In the genomic region with DNA sequence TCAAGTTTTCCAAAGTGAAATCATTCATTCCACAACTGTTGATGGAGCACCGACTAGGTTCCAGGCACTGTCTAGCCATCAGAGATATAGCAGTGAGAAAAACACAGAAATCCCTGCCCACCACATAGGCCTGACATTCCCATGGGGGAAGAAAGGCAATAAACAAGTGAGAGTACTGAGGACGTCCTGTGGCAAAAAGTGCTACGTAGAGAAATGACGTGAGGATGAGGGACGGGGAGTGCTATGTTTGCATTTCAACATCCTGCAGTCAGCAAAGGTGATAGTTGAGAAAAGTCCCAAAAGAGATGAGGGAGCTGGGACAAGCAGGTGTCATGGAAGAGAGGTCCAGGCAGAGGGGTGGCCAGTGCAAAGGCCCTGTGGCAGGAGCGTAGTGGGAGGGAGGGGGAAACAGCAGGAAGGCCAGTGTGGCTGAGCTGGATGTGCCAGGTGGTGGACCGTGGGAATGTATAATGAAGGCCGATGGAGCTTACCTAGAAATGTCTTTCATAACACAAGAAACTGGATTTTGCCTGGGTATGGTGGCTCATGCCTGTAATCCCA, we compare ENCODE assay signal across 26 cellular contexts. TPM values are rescaled to one million over a fixed set of nuclear protein-coding genes. Genes with fewer than 3 reads are reported as not detected.
DNase-seq lines count a peak whose midpoint lies in the region; ATAC-seq, FAIRE-seq and TF ChIP-seq lines count a peak whose summit lies in the region.
"Had no signal": no experiment of that assay in that cellular context is flagged by ENCODE, and none has a peak within 500 bp of the region (broad histone marks: within the 10 kb centered on the region; RNA-seq: fewer than 3 reads in every experiment).

No MANE protein-coding gene starts in this region.

- peaks cover 1% of the 10 kb centered on the region; the same call in 1 of the 2 replicates for H3K23me2 ChIP-seq in H1 (ENCODE audit: low read depth, low read length)

- no peak overlapping the region for H3K56ac ChIP-seq in H1 (replicated peaks; ENCODE audit: insufficient read length, low read depth, low read length)

- no peak for TF ChIP-seq RAD21 in H1 (IDR thresholded peaks at IDR 0.05 in 1 of 2, conservative IDR thresholded peaks at IDR 0.05 in 1 of 2; ENCODE audit: low read depth in 2 of 2, low read length in 2 of 2)

- no peak for DNase-seq in activated T-cell treated with anti-CD3 and anti-CD28 coated beads, Interleukin-2, amount 50 U/mL, for 72 hours
- DNase-seq in activated T-cell treated with anti-CD3 and anti-CD28 coated beads, Interleukin-2, amount 50 U/mL, for 48 hours = no peak
- no peak for DNase-seq in H1 (ENCODE audit: low read depth in 1 of 2, low spot score in 2 of 2)
- DNase-seq in trophoblast cell = no peak
- no peak for DNase-seq in COLO668 (lab: John Stamatoyannopoulos, UW; ENCODE audit: unreplicated experiment)
- DNase-seq in GM20000 (ENCODE audit: low spot score) = no peak
- no peak for DNase-seq in HFFc6
- DNase-seq: activated CD4-positive, alpha-beta T cell treated with anti-CD3 and anti-CD28 coated beads for 1 hour; C1 segment of cervical spinal cord; effector CD8-positive, alpha-beta T cell; gastrocnemius medialis; GOT3; lower lobe of right lung; NCI-H1105; NCI-H2029; NCI-H510A treated with DMSO at 0.1 percent for 48 hours; occipital lobe; PC-9; retina; SHP77; stimulated activated CD4-positive, alpha-beta T cell treated with anti-CD3 and anti-CD28 coated beads, Interleukin-4, amount 100 ng/mL, for 24 hours had no signal

- peaks cover 0 to 8% (median 5%) of the 10 kb centered on the region in 4 experiments; a peak in 6 of 7 replicates for H3K4me1 ChIP-seq in H1 (replicated peaks in 1 of 4; ENCODE audit: control insufficient read depth in 3 of 4, insufficient read depth in 4 of 4, low read length in 3 of 4)
- H3K4me1 ChIP-seq in trophoblast cell (ENCODE audit: control insufficient read depth in 1 of 2, insufficient read depth in 2 of 2, low read length in 2 of 2) = peaks cover 19 to 21% of the 10 kb centered on the region in 2 experiments

- H4K12ac ChIP-seq in trophoblast cell (ENCODE audit: low read depth, low read length) = no peak overlapping the region

- TF ChIP-seq CTCF in H1 (IDR thresholded peaks at IDR 0.05; ENCODE audit: control extremely low read depth in 1 of 3, insufficient read depth in 1 of 3, low read depth in 1 of 3, low read length in 3 of 3) = no peak
- no peak for TF ChIP-seq CTCF in GM20000 (IDR thresholded peaks at IDR 0.05; ENCODE audit: extremely low read depth, missing control alignments)
- no peak for TF ChIP-seq CTCF in HFFc6 (IDR thresholded peaks at IDR 0.05)

- POLR2A ChIA-PET in H1 (lab: Charles Lee; ENCODE audit: partially characterized antibody) = interaction anchor here (0.7 to 2.2 kb wide), 4 partner anchors 14 to 26 kb away, joined by 3 to 7 read pairs (median 4); no protein-coding TSS in a partner anchor

- H3K18ac ChIP-seq in H1 (ENCODE audit: extremely low read depth, low read length) = no peak overlapping the region
- H3K18ac ChIP-seq in trophoblast cell (ENCODE audit: low read length) = no peak overlapping the region

- H4K20me1 ChIP-seq in H1 (replicated peaks in 1 of 2; ENCODE audit: control insufficient read depth in 1 of 2, insufficient read depth in 2 of 2, low read length in 2 of 2) = no peaks in the 10 kb centered on the region

- H3K4ac ChIP-seq in H1 (replicated peaks; ENCODE audit: insufficient read length, low read depth, low read length) (no peak overlapping the region), trophoblast cell (ENCODE audit: low read depth, low read length) (no peak overlapping the region)

- H3K4me2 ChIP-seq in H1 (ENCODE audit: insufficient read depth in 1 of 2, low read depth in 2 of 2, low read length in 2 of 2) = no peak overlapping the region
- no peak overlapping the region for H3K4me2 ChIP-seq in trophoblast cell (ENCODE audit: low read length)
- H3K4me2 ChIP-seq: PC-9 had no signal

- no peaks in the 10 kb centered on the region for H3K27me3 ChIP-seq in H1 (replicated peaks in 1 of 4; ENCODE audit: control insufficient read depth in 3 of 4, extremely low read depth in 1 of 4, insufficient read depth in 3 of 4, low read length in 3 of 4)
- no peaks in the 10 kb centered on the region for H3K27me3 ChIP-seq in trophoblast cell (ENCODE audit: insufficient read depth, low read length)
- H3K27me3 ChIP-seq: esophagus muscularis mucosa, gastrocnemius medialis had no signal

- no peak for ATAC-seq in activated T-cell treated with anti-CD3 and anti-CD28 coated beads, Interleukin-2, amount 50 U/mL, for 72 hours (replicated peaks in 1 of 2)
- ATAC-seq: gastrocnemius medialis, lower lobe of right lung had no signal

- no peak for TF ChIP-seq POLR2A in H1 (IDR thresholded peaks at IDR 0.05; ENCODE audit: control extremely low read depth in 1 of 2, low read depth in 2 of 2, low read length in 2 of 2)

- H3K4me3 ChIP-seq in H1 (ENCODE audit: extremely low read depth in 1 of 4, insufficient read depth in 2 of 4, low read depth in 3 of 4, low read length in 4 of 4) (no peak overlapping the region), trophoblast cell (ENCODE audit: low read depth, low read length) (no peak overlapping the region)
- H3K4me3 ChIP-seq: esophagus muscularis mucosa, gastrocnemius medialis, lower lobe of right lung, PC-9 had no signal

- H2BK120ac ChIP-seq in H1 (replicated peaks; ENCODE audit: low read depth, low read length) = no peak overlapping the region
- H2BK120ac ChIP-seq in trophoblast cell (ENCODE audit: insufficient read depth, low read length, poor library complexity) = no peak overlapping the region

- H2BK15ac ChIP-seq in H1 (ENCODE audit: low read length) = peak overlapping the region; percentile 65; the same call in 1 of the 2 replicates

- H3K4me3 Mint-ChIP-seq in activated T-cell treated with anti-CD3 and anti-CD28 coated beads, Interleukin-2, amount 50 U/mL, for 72 hours = peak overlapping the region in 1 of 2 donors; percentile 0
- peak overlapping the region; percentile 61 for H3K4me3 Mint-ChIP-seq in T-helper 1 cell treated with Interleukin-12 subunit alpha and Interleukin-12 subunit beta and Interleukin-4 antibody, amounts not matched to agents 30 μg/mL and 1 μg/mL, for 36 hours
- no peak overlapping the region for H3K4me3 Mint-ChIP-seq in HFFc6
- H3K4me3 Mint-ChIP-seq: type B pancreatic cell had no signal

- no peaks in the 10 kb centered on the region for H3K36me3 ChIP-seq in H1 (ENCODE audit: control insufficient read depth in 2 of 4, insufficient read depth in 4 of 4, low read length in 3 of 4)
- no peaks in the 10 kb centered on the region for H3K36me3 ChIP-seq in trophoblast cell (ENCODE audit: control insufficient read depth in 1 of 2, insufficient read depth in 2 of 2, low read length in 2 of 2)
- H3K36me3 ChIP-seq: esophagus muscularis mucosa, gastrocnemius medialis, lower lobe of right lung had no signal

- H3K79me1 ChIP-seq in H1 (ENCODE audit: low read depth, low read length) = no peaks in the 10 kb centered on the region
- peaks cover 8% of the 10 kb centered on the region for H3K79me1 ChIP-seq in trophoblast cell (ENCODE audit: low read length)

- H4K91ac ChIP-seq in H1 (replicated peaks; ENCODE audit: insufficient read length, low read length) (no peak overlapping the region), trophoblast cell (ENCODE audit: low read depth, low read length) (no peak overlapping the region)

- H2BK5ac ChIP-seq in H1 (ENCODE audit: low read depth, low read length) (no peak overlapping the region), trophoblast cell (ENCODE audit: low read depth, low read length, poor library complexity) (no peak overlapping the region)

- TF ChIP-seq EP300 in H1 (IDR thresholded peaks at IDR 0.05; ENCODE audit: borderline replicate concordance in 1 of 2, low read depth in 2 of 2, low read length in 2 of 2) = no peak

- peaks cover 96% of the 10 kb centered on the region for H3K4me1 Mint-ChIP-seq in activated T-cell treated with anti-CD3 and anti-CD28 coated beads, Interleukin-2, amount 50 U/mL, for 72 hours (ENCODE audit: low read depth)
- peaks cover 68% of the 10 kb centered on the region for H3K4me1 Mint-ChIP-seq in T-helper 1 cell treated with Interleukin-12 subunit alpha and Interleukin-12 subunit beta and Interleukin-4 antibody, amounts not matched to agents 30 μg/mL and 1 μg/mL, for 36 hours (ENCODE audit: low read depth)
- H3K4me1 Mint-ChIP-seq in HFFc6 (ENCODE audit: low read depth) = peaks cover 12% of the 10 kb centered on the region

- H2BK20ac ChIP-seq in H1 (ENCODE audit: low read length) = no peak overlapping the region

- no peak overlapping the region; the same call in 1 of the 2 replicates for H2AK5ac ChIP-seq in H1 (ENCODE audit: low read depth, low read length)
- peak overlapping the region; percentile 15 for H2AK5ac ChIP-seq in trophoblast cell (ENCODE audit: low read length)

- H3K9me3 ChIP-seq in H1 (ENCODE audit: insufficient read depth in 2 of 2, low read depth in 1 of 2, low read length in 1 of 2) = no peaks in the 10 kb centered on the region
- H3K9me3 ChIP-seq in trophoblast cell (ENCODE audit: insufficient read depth, low read depth, low read length) = no peaks in the 10 kb centered on the region
- H3K9me3 ChIP-seq: esophagus muscularis mucosa, gastrocnemius medialis, lower lobe of right lung had no signal

- H3K9ac ChIP-seq in H1 (replicated peaks in 1 of 4; ENCODE audit: extremely low read depth in 1 of 4, low read depth in 3 of 4, low read length in 3 of 4) (no peak overlapping the region), trophoblast cell (ENCODE audit: low read length) (no peak overlapping the region)

- H3K9me3 Mint-ChIP-seq in activated T-cell treated with anti-CD3 and anti-CD28 coated beads, Interleukin-2, amount 50 U/mL, for 72 hours = peaks cover 0 to 4% of the 10 kb centered on the region in 2 donors
- no peaks in the 10 kb centered on the region for H3K9me3 Mint-ChIP-seq in T-helper 1 cell treated with Interleukin-12 subunit alpha and Interleukin-12 subunit beta and Interleukin-4 antibody, amounts not matched to agents 30 μg/mL and 1 μg/mL, for 36 hours
- no peaks in the 10 kb centered on the region for H3K9me3 Mint-ChIP-seq in HFFc6
- H3K9me3 Mint-ChIP-seq: type B pancreatic cell had no signal

- H3K27me3 Mint-ChIP-seq in activated T-cell treated with anti-CD3 and anti-CD28 coated beads, Interleukin-2, amount 50 U/mL, for 72 hours (ENCODE audit: low read depth) = no peaks in the 10 kb centered on the region
- no peaks in the 10 kb centered on the region for H3K27me3 Mint-ChIP-seq in T-helper 1 cell treated with Interleukin-12 subunit alpha and Interleukin-12 subunit beta and Interleukin-4 antibody, amounts not matched to agents 30 μg/mL and 1 μg/mL, for 36 hours (ENCODE audit: low read depth)
- no peaks in the 10 kb centered on the region; the same call in 1 of the 2 replicates for H3K27me3 Mint-ChIP-seq in HFFc6 (ENCODE audit: insufficient read depth)
- H3K27me3 Mint-ChIP-seq: type B pancreatic cell had no signal

- peaks cover 6 to 17% of the 10 kb centered on the region in 2 donors for H3K36me3 Mint-ChIP-seq in activated T-cell treated with anti-CD3 and anti-CD28 coated beads, Interleukin-2, amount 50 U/mL, for 72 hours (ENCODE audit: insufficient read depth in 2 of 2)
- peaks cover 22% of the 10 kb centered on the region for H3K36me3 Mint-ChIP-seq in T-helper 1 cell treated with Interleukin-12 subunit alpha and Interleukin-12 subunit beta and Interleukin-4 antibody, amounts not matched to agents 30 μg/mL and 1 μg/mL, for 36 hours (ENCODE audit: low read depth)
- no peaks in the 10 kb centered on the region for H3K36me3 Mint-ChIP-seq in HFFc6 (ENCODE audit: low read depth)
- H3K36me3 Mint-ChIP-seq: type B pancreatic cell had no signal

- no peak overlapping the region for H2BK12ac ChIP-seq in H1 (ENCODE audit: low read depth, low read length)
- peak overlapping the region; percentile 5 for H2BK12ac ChIP-seq in trophoblast cell (ENCODE audit: low read length)

- FAIRE-seq in H1 (lab: Jason Lieb, UNC) = no peak
- FAIRE-seq: G401.6, keratinocyte had no signal

- no peak overlapping the region for H4K5ac ChIP-seq in H1 (ENCODE audit: insufficient read length, low read depth, low read length)

- H4K8ac ChIP-seq in H1 (ENCODE audit: extremely low read depth, insufficient read depth, low read length) (no peak overlapping the region), trophoblast cell (ENCODE audit: low read depth, low read length) (no peak overlapping the region)

- H3K27ac ChIP-seq in H1 (ENCODE audit: low read depth, low read length) (no peak overlapping the region), trophoblast cell (ENCODE audit: low read depth, low read length) (no peak overlapping the region)
- H3K27ac ChIP-seq: esophagus muscularis mucosa, gastrocnemius medialis, lower lobe of right lung, PC-9 had no signal

- H3K14ac ChIP-seq in H1 (ENCODE audit: insufficient read length) = no peak overlapping the region
- peak overlapping the region; percentile 35 for H3K14ac ChIP-seq in trophoblast cell (ENCODE audit: low read length)

- WGBS in H1 (ENCODE audit: extremely low coverage in 1 of 2, insufficient coverage in 1 of 2, insufficient read length in 1 of 2, insufficient replicate concordance in 2 of 2, low coverage in 1 of 2, low lambda C conversion rate in 2 of 2, missing lambda C conversion rate in 1 of 2), 2 experiments = 90% methylated on average over 8 of the region's 8 CpGs; no CpG with 5 or more reads in 1 of the 2 experiments
- WGBS in trophoblast cell (ENCODE audit: extremely low coverage, insufficient coverage, insufficient read length) = no CpG with 5 or more reads among the region's 8 CpGs

- no peak overlapping the region for H3K23ac ChIP-seq in H1 (ENCODE audit: insufficient read length)
- no peak overlapping the region for H3K23ac ChIP-seq in trophoblast cell (ENCODE audit: low read length)

- no peaks in the 10 kb centered on the region for H3K79me2 ChIP-seq in H1 (ENCODE audit: control insufficient read depth in 1 of 2, insufficient read depth in 2 of 2, low read length in 2 of 2)
- H3K79me2 ChIP-seq in trophoblast cell (ENCODE audit: control insufficient read depth, insufficient read depth, low read length, poor library complexity) = no peaks in the 10 kb centered on the region

- CTCF ChIA-PET in H1 (lab: Charles Lee; ENCODE audit: partially characterized antibody) = interaction anchor here (1.0 to 2.0 kb wide), 4 partner anchors 28 to 99 kb away, joined by 3 to 6 read pairs (median 5); no protein-coding TSS in a partner anchor

- H2AFZ ChIP-seq in H1 (ENCODE audit: low read length) = no peak overlapping the region
- no peak overlapping the region for H2AFZ ChIP-seq in trophoblast cell (ENCODE audit: insufficient read depth, low read length, poor library complexity)
- H2AFZ ChIP-seq: PC-9 had no signal

- H3K27ac Mint-ChIP-seq in activated T-cell treated with anti-CD3 and anti-CD28 coated beads, Interleukin-2, amount 50 U/mL, for 72 hours = peak overlapping the region; percentile 10
- peak overlapping the region; percentile 92 for H3K27ac Mint-ChIP-seq in T-helper 1 cell treated with Interleukin-12 subunit alpha and Interleukin-12 subunit beta and Interleukin-4 antibody, amounts not matched to agents 30 μg/mL and 1 μg/mL, for 36 hours
- H3K27ac Mint-ChIP-seq in HFFc6 = no peak overlapping the region
- H3K27ac Mint-ChIP-seq: type B pancreatic cell had no signal

RNA-seq across cellular contexts. Expression of a gene that starts 10.4 kb away (rescaled TPM):
- total RNA-seq in activated T-cell treated with anti-CD3 and anti-CD28 coated beads, Interleukin-2, amount 50 U/mL, for 72 hours = 100 to 1,000 TPM; 604 to 721 TPM
- 28.0 and 32.1 TPM in 2 replicates for total RNA-seq in H1 (2021; fragmentation: NEBNext Ultra II Directional; extraction: Animal tissue kit (Norgen Biotek cat#: 25700))
- polyA plus RNA-seq in H1 (2011; rRNA removed) = 15.8 and 22.5 TPM in 2 replicates
- 14.1 TPM for polyA plus RNA-seq in H1 (2011; cell fraction: cytosol; rRNA removed)
- 23.4 TPM for polyA plus RNA-seq in H1 (2011; cell fraction: nucleus; rRNA removed)
- polyA plus RNA-seq in H1 (2012, experiment 1 of 2) = 14.0 to 24.5 TPM (median 23.1 TPM) in 4 replicates
- 21.8 TPM for polyA plus RNA-seq in H1 (2012, experiment 2 of 2)
- polyA plus RNA-seq in H1 (2013, experiment 1 of 2) = 25.4 TPM
- 27.3 TPM for polyA plus RNA-seq in H1 (2013, experiment 2 of 2)
- polyA minus RNA-seq in H1 (2011; rRNA and poly(A)+ RNA removed) = 14.0 and 17.4 TPM in 2 replicates
- 17.1 TPM for polyA minus RNA-seq in H1 (2011; cell fraction: cytosol; rRNA and poly(A)+ RNA removed)
- polyA minus RNA-seq in H1 (2011; cell fraction: nucleus; rRNA and poly(A)+ RNA removed) = 12.8 TPM
- polyA plus RNA-seq in trophoblast cell (2013) = 241 and 261 TPM in 2 replicates
- total RNA-seq in HFFc6 (2021; fragmentation: NEBNext Ultra II Directional; extraction: Animal tissue kit (Norgen Biotek cat#: 25700)) = 10 to 100 TPM; 68.9 to 79.4 (median 74.6) TPM

RNA-seq across cellular contexts. Expression of a gene that starts 26.3 kb away (rescaled TPM):
- 10 to 100 TPM; 68.3 to 81.5 TPM for total RNA-seq in activated T-cell treated with anti-CD3 and anti-CD28 coated beads, Interleukin-2, amount 50 U/mL, for 72 hours
- 6.8 and 8.6 TPM in 2 replicates for total RNA-seq in H1 (2021; fragmentation: NEBNext Ultra II Directional; extraction: Animal tissue kit (Norgen Biotek cat#: 25700))
- polyA plus RNA-seq in H1 (2011; rRNA removed) = 8.5 and 10.9 TPM in 2 replicates
- 9.5 TPM for polyA plus RNA-seq in H1 (2011; cell fraction: cytosol; rRNA removed)
- 42.5 TPM for polyA plus RNA-seq in H1 (2011; cell fraction: nucleus; rRNA removed)
- 4.2 to 9.7 TPM (median 8.0 TPM) in 4 replicates for polyA plus RNA-seq in H1 (2012, experiment 1 of 2)
- 6.3 TPM for polyA plus RNA-seq in H1 (2012, experiment 2 of 2)
- 3.9 TPM for polyA plus RNA-seq in H1 (2013, experiment 1 of 2)
- 3.0 TPM for polyA plus RNA-seq in H1 (2013, experiment 2 of 2)
- polyA minus RNA-seq in H1 (2011; rRNA and poly(A)+ RNA removed) = 7.4 and 8.6 TPM in 2 replicates
- 9.8 TPM for polyA minus RNA-seq in H1 (2011; cell fraction: cytosol; rRNA and poly(A)+ RNA removed)
- polyA minus RNA-seq in H1 (2011; cell fraction: nucleus; rRNA and poly(A)+ RNA removed) = 18.5 TPM
- 11.0 and 11.7 TPM in 2 replicates for polyA plus RNA-seq in trophoblast cell (2013)
- 1 to 10 TPM in 4 of 6 experiments, under 1 TPM in 2; 0.41 to 1.4 (median 1.1) TPM for total RNA-seq in HFFc6 (2021; fragmentation: NEBNext Ultra II Directional; extraction: Animal tissue kit (Norgen Biotek cat#: 25700))

RNA-seq across cellular contexts. Expression of a gene that starts 45.1 kb away (rescaled TPM):
- 100 to 1,000 TPM; 159 to 190 TPM for total RNA-seq in activated T-cell treated with anti-CD3 and anti-CD28 coated beads, Interleukin-2, amount 50 U/mL, for 72 hours
- total RNA-seq in H1 (2021; fragmentation: NEBNext Ultra II Directional; extraction: Animal tissue kit (Norgen Biotek cat#: 25700)) = 21.9 and 23.1 TPM in 2 replicates
- polyA plus RNA-seq in H1 (2011; rRNA removed) = 29.7 and 35.9 TPM in 2 replicates
- 24.6 TPM for polyA plus RNA-seq in H1 (2011; cell fraction: cytosol; rRNA removed)
- polyA plus RNA-seq in H1 (2011; cell fraction: nucleus; rRNA removed) = 210 TPM
- polyA plus RNA-seq in H1 (2012, experiment 1 of 2) = 16.3 to 19.6 TPM (median 18.4 TPM) in 4 replicates
- 4.7 TPM for polyA plus RNA-seq in H1 (2012, experiment 2 of 2)
- polyA plus RNA-seq in H1 (2013, experiment 1 of 2) = 18.5 TPM
- polyA plus RNA-seq in H1 (2013, experiment 2 of 2) = 14.0 TPM
- 20.9 and 24.9 TPM in 2 replicates for polyA minus RNA-seq in H1 (2011; rRNA and poly(A)+ RNA removed)
- polyA minus RNA-seq in H1 (2011; cell fraction: cytosol; rRNA and poly(A)+ RNA removed) = 9.3 TPM
- 32.5 TPM for polyA minus RNA-seq in H1 (2011; cell fraction: nucleus; rRNA and poly(A)+ RNA removed)
- polyA plus RNA-seq in trophoblast cell (2013) = 21.0 and 22.3 TPM in 2 replicates
- 10 to 100 TPM; 15.8 to 26.9 (median 23.4) TPM for total RNA-seq in HFFc6 (2021; fragmentation: NEBNext Ultra II Directional; extraction: Animal tissue kit (Norgen Biotek cat#: 25700))

Comparison
In these comparisons a context has a peak if more than half of its experiments do, and no peak if none do; other contexts are left out.
1. RNA of a gene that starts 10.4 kb away (total RNA-seq): 604 to 721 TPM in activated T-cell treated with anti-CD3 and anti-CD28 coated beads, Interleukin-2, amount 50 U/mL, for 72 hours; 68.9 to 79.4 TPM in HFFc6 and 28.0 to 32.1 TPM in H1; every median in the first group is over 4 times any median in the second.